8 cellular contexts compared by ENCODE assay signal in genomic region chr4:88006956-88007303, GRCh38. TPM values are rescaled to one million over a fixed set of nuclear protein-coding genes. Genes with fewer than 3 reads are reported as not detected.
DNase-seq lines count a peak whose midpoint lies in the region; ATAC-seq and TF ChIP-seq lines count a peak whose summit lies in the region.

No MANE protein-coding gene starts in this region.

- H3K79me2 ChIP-seq in KMS-11 (ENCODE audit: insufficient read depth, low read depth): peaks cover 33% of the 10 kb centered on the region

- TF ChIP-seq CTCF in AG09309 (IDR thresholded peaks at IDR 0.05; ENCODE audit: control insufficient read depth, insufficient read depth, low read depth, low read length, missing control alignments) (no peak), KMS-11 (conservative IDR thresholded peaks at IDR 0.05; ENCODE audit: low read depth, low read length) (no peak), coronary artery (IDR thresholded peaks at IDR 0.05) (no peak)

- H3K4me3 ChIP-seq in AG09309 (ENCODE audit: control insufficient read depth, low read depth, low read length): peak overlapping the region; percentile 65
- peak overlapping the region; percentile 5 for H3K4me3 ChIP-seq in KMS-11 (IDR thresholded peaks at IDR 0.05; ENCODE audit: insufficient read depth, low read depth, low read length)
- peak overlapping the region; percentile 97 for H3K4me3 ChIP-seq in coronary artery

- ATAC-seq in naive thymus-derived CD8-positive, alpha-beta T cell: no peak
- ATAC-seq in GM19324 (IDR thresholded peaks at IDR 0.05; ENCODE audit: low FRiP score, unreplicated experiment) (no peak), GM19455 (IDR thresholded peaks at IDR 0.05; ENCODE audit: unreplicated experiment) (no peak)

- H3K27me3 ChIP-seq in KMS-11 (ENCODE audit: insufficient read depth, low read depth): peaks cover 7% of the 10 kb centered on the region; the same call in 1 of the 2 replicates

- H3K27ac ChIP-seq in KMS-11 (no peak overlapping the region), coronary artery (peak overlapping the region; percentile 96 to 99)

- DNase-seq in AG09309 (ENCODE audit: low read depth) (no peak), coronary artery (ENCODE audit: low spot score) (no peak), T-helper 9 cell (no peak)
- no peak for DNase-seq in naive thymus-derived CD8-positive, alpha-beta T cell
- DNase-seq in stimulated activated CD4-positive, alpha-beta T cell treated with anti-CD3 and anti-CD28 coated beads, Interleukin-12 subunit alpha, Interleukin-12 subunit beta, amount 100 ng/mL, for 4 hours: no peak

- peak overlapping the region; percentile 31 for H3K4me2 ChIP-seq in KMS-11

- peaks cover 26% of the 10 kb centered on the region for H3K4me1 ChIP-seq in KMS-11 (ENCODE audit: low read depth, poor library complexity, severe bottlenecking)

- peaks cover 16 to 33% (median 28%) of the 10 kb centered on the region in 4 donors for H3K4me1 Mint-ChIP-seq in naive thymus-derived CD8-positive, alpha-beta T cell

- H2AFZ ChIP-seq in KMS-11 (ENCODE audit: low read depth): peak overlapping the region; percentile 70

- peaks cover 0 to 14% (median 6%) of the 10 kb centered on the region in 5 donors for H3K27me3 Mint-ChIP-seq in naive thymus-derived CD8-positive, alpha-beta T cell

- no peaks in the 10 kb centered on the region for H3K9me3 Mint-ChIP-seq in naive thymus-derived CD8-positive, alpha-beta T cell

- no peaks in the 10 kb centered on the region for H3K36me3 ChIP-seq in KMS-11 (ENCODE audit: insufficient read depth)

- peak overlapping the region; percentile 82 to 92 (median 88) for H3K4me3 Mint-ChIP-seq in naive thymus-derived CD8-positive, alpha-beta T cell

- H3K36me3 Mint-ChIP-seq in naive thymus-derived CD8-positive, alpha-beta T cell: no peaks in the 10 kb centered on the region

- peaks cover 11% of the 10 kb centered on the region; the same call in 1 of the 2 replicates for H4K20me1 ChIP-seq in KMS-11 (ENCODE audit: insufficient read depth)

- no peak overlapping the region; the same call in 1 of the 2 replicates for H3K9ac ChIP-seq in KMS-11

- POLR2A ChIA-PET in naive thymus-derived CD8-positive, alpha-beta T cell (lab: Charles Lee): no interaction called here

- H3K27ac Mint-ChIP-seq in naive thymus-derived CD8-positive, alpha-beta T cell: peak overlapping the region in 7 of 10 donors; percentile 27 to 80 (median 42)

RNA-seq across cellular contexts. Expression of gene PKD2, which starts 0.5 kb away (rescaled TPM):
- total RNA-seq in naive thymus-derived CD8-positive, alpha-beta T cell: 1 to 10 TPM; 8.6 to 9.6 TPM
- polyA plus RNA-seq in naive thymus-derived CD8-positive, alpha-beta T cell: 1 to 10 TPM; 1.4 to 5.8 (median 2.2) TPM

RNA-seq across cellular contexts. Expression of gene SPP1, which starts 31.4 kb away (rescaled TPM):
- total RNA-seq in naive thymus-derived CD8-positive, alpha-beta T cell: 1 to 10 TPM; 6.7 to 8.7 TPM
- polyA plus RNA-seq in naive thymus-derived CD8-positive, alpha-beta T cell: not detected

Comparison
In these comparisons a context has a peak if more than half of its experiments do, and no peak if none do; other contexts are left out.
1. H3K4me3 ChIP-seq: peak in every context shown above with its lines; median percentile 97 in coronary artery; 65 in AG09309; 5 in KMS-11.